Comparison of ENCODE assay signal across 36 cellular contexts in the genomic region with DNA sequence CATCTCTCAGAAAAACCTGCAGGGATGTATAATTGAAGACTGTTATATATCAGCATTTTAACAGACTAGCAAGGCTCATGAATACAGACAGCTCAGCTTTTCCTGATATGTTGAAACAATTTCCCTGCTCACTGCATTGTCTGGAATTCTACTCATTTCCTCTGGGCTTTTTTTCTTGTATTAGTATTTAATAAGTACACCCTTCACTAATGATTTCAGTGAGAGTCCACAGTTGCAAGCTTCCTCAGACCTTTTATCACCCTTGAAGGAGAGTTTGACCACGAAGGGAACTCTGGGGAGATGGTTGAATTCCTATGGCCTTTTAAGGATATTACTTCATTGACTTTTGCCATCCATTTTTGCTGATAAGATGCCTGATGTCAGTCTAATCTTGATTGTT.
DNase-seq lines count a peak whose midpoint lies in the region; ATAC-seq, FAIRE-seq and TF ChIP-seq lines count a peak whose summit lies in the region.
"Had no signal": no experiment of that assay in that cellular context is flagged by ENCODE, and none has a peak within 500 bp of the region (broad histone marks: within the 10 kb centered on the region; RNA-seq: fewer than 3 reads in every experiment).

No MANE protein-coding gene starts in this region.

- no peak for ATAC-seq in HG03439 (IDR thresholded peaks at IDR 0.05; ENCODE audit: unreplicated experiment)
- ATAC-seq: activated CD4-positive, alpha-beta T cell treated with anti-CD3 and anti-CD28 coated beads for 36 hours; activated CD8-positive, alpha-beta T cell treated with anti-CD3 and anti-CD28 coated beads for 36 hours; foreskin keratinocyte; HCT116; heart right ventricle; mucosa of descending colon; natural killer cell treated with Interleukin-12 subunit alpha and Interleukin-12 subunit beta and Interleukin-15 and Interleukin-18, amount 100 ng/mL, for 72 hours had no signal

- DNase-seq in GM03348 (ENCODE audit: low spot score): peak; percentile 27
- DNase-seq in astrocyte of the spinal cord (ENCODE audit: low read depth, low spot score): peak; percentile 28
- DNase-seq in fibroblast of villous mesenchyme (ENCODE audit: low read depth): peak; percentile 70
- DNase-seq in renal cortical epithelial cell (ENCODE audit: low read depth): peak; percentile 65
- DNase-seq in H54 (ENCODE audit: insufficient read length, low spot score): no peak
- DNase-seq in head of caudate nucleus: no peak
- DNase-seq: ACHN; activated CD4-positive, alpha-beta T cell treated with anti-CD3 and anti-CD28 coated beads for 36 hours; activated CD8-positive, alpha-beta memory T cell treated with anti-CD3 and anti-CD28 coated beads, Interleukin-2, amount 50 U/mL, for 48 hours; activated CD8-positive, alpha-beta T cell treated with anti-CD3 and anti-CD28 coated beads for 36 hours; activated naive CD4-positive, alpha-beta T cell treated with anti-CD3 and anti-CD28 coated beads, Interleukin-2, amount 10 ng/mL, durations not matched to agents 7 days and 5 days; adrenal gland; CD8-positive, alpha-beta memory T cell; colonic mucosa; effector CD8-positive, alpha-beta T cell; foreskin keratinocyte; heart right ventricle; kidney; mucosa of descending colon; MV-4-11; NCI-H1436 treated with DMSO at 0.1 percent for 48 hours; NCI-H446; NCI-H748 treated with DMSO at 0.1 percent for 48 hours; Peyer's patch; SHP77 treated with DMSO at 0.1 percent for 48 hours; stimulated activated CD4-positive, alpha-beta T cell treated with anti-CD3 and anti-CD28 coated beads, Interleukin-1b, Interleukin-23, amount 100 ng/mL, for 48 hours; stimulated activated naive CD4-positive, alpha-beta T cell treated with Interleukin-2 at 50 U/mL for 16 hours; SW 1271 had no signal

- no peak for TF ChIP-seq POLR2A in H54 (IDR thresholded peaks at IDR 0.05; ENCODE audit: low read depth, low read length)

- no peak overlapping the region for H3K4me3 ChIP-seq in astrocyte of the spinal cord (ENCODE audit: low read depth, low read length)
- H3K4me3 ChIP-seq in fibroblast of villous mesenchyme (ENCODE audit: low read depth, low read length): no peak overlapping the region
- H3K4me3 ChIP-seq: adrenal gland, breast epithelium, colonic mucosa, heart right ventricle, mucosa of descending colon, Peyer's patch, right atrium auricular region, suprapubic skin had no signal

- FAIRE-seq in H54 (lab: Jason Lieb, UNC): no peak
- FAIRE-seq: GM12892, kidney, urothelium cell line had no signal

- intact Hi-C loops in head of caudate nucleus (cut with DNase I): no loop called here

- TF ChIP-seq CTCF in astrocyte of the spinal cord (IDR thresholded peaks at IDR 0.05; ENCODE audit: low read depth, low read length) (no peak), fibroblast of villous mesenchyme (IDR thresholded peaks at IDR 0.05; ENCODE audit: insufficient read depth, low read depth, low read length) (no peak)

- in situ Hi-C loops in astrocyte of the spinal cord (cut with HindIII; ENCODE audit: low sequenced_read_pairs): no loop called here

Comparison
In these comparisons a context has a peak if more than half of its experiments do, and no peak if none do; other contexts are left out.
1. DNase-seq: peak in GM03348 (single experiment), astrocyte of the spinal cord (single experiment), fibroblast of villous mesenchyme (single experiment) and renal cortical epithelial cell (single experiment); none in H54 (single experiment) and head of caudate nucleus (0 of 42).